8 cellular contexts compared by ENCODE assay signal in genomic region chr6:12163149-12163548, GRCh38.
DNase-seq lines count a peak whose midpoint lies in the region; ATAC-seq and TF ChIP-seq lines count a peak whose summit lies in the region.

No MANE protein-coding gene starts in this region.

- no peaks in the 10 kb centered on the region for H3K27me3 ChIP-seq in foreskin keratinocyte

- H3K4me1 ChIP-seq in mucosa of descending colon (ENCODE audit: low read depth) (no peaks in the 10 kb centered on the region), foreskin keratinocyte (no peaks in the 10 kb centered on the region)

- no peaks in the 10 kb centered on the region for H3K36me3 ChIP-seq in mucosa of descending colon (ENCODE audit: low read depth)

- DNase-seq in SIG-M5 treated with dmso at 0.1 percent for 504 hours (lab: John Stamatoyannopoulos, UW; ENCODE audit: unreplicated experiment) (peak; percentile 68), mucosa of descending colon (no peak), iPS-NIHi7 (ENCODE audit: extremely low spot score) (no peak), foreskin keratinocyte (no peak)

- no peak for TF ChIP-seq CTCF in mucosa of descending colon (IDR thresholded peaks at IDR 0.05)
- TF ChIP-seq CTCF in foreskin keratinocyte (conservative IDR thresholded peaks at IDR 0.05) = no peak

- no peak overlapping the region for H3K27ac ChIP-seq in foreskin keratinocyte

- peak; percentile 65 for ATAC-seq in GM18498 (IDR thresholded peaks at IDR 0.05; ENCODE audit: unreplicated experiment)
- peak; percentile 71 for ATAC-seq in HG02642 (IDR thresholded peaks at IDR 0.05; ENCODE audit: poor library complexity, unreplicated experiment)
- ATAC-seq in mucosa of descending colon = peak; percentile 67
- ATAC-seq in HG02571 (IDR thresholded peaks at IDR 0.05; ENCODE audit: unreplicated experiment) = no peak
- ATAC-seq in foreskin keratinocyte = no peak
- ATAC-seq in GM21717 (IDR thresholded peaks at IDR 0.05; ENCODE audit: unreplicated experiment) = no peak

- no peak overlapping the region for H3K4me3 ChIP-seq in mucosa of descending colon

- H3K9me3 ChIP-seq in mucosa of descending colon = no peaks in the 10 kb centered on the region

- intact Hi-C loops in mucosa of descending colon (cut with DNase I, micrococcal nuclease) = no loop called here

Comparison
In these comparisons a context has a peak if more than half of its experiments do, and no peak if none do; other contexts are left out.
1. ATAC-seq: peak in GM18498 (single experiment), HG02642 (single experiment) and mucosa of descending colon (single experiment); none in HG02571 (single experiment), foreskin keratinocyte (single experiment) and GM21717 (single experiment).